In genomic region chr12:123654129-123654701, GRCh38 we compare ENCODE assay signal across 1 cellular context.
TF ChIP-seq lines count a peak whose summit lies in the region.

No MANE protein-coding gene starts in this region.

TF ChIP-seq in K562, 482 proteins besides CTCF, POLR2A, EP300 and RAD21:
- TF ChIP-seq ZNF197 (CRISPR knock-in tag; IDR thresholded peaks at IDR 0.05; ENCODE audit: low read depth) (no peak), TSC22D4 (tag; IDR thresholded peaks at IDR 0.05) (peak; percentile 47; the same call in 1 of the 2 replicates), CEBPG (CRISPR knock-in tag; IDR thresholded peaks at IDR 0.05) (no peak), CEBPG (tag; conservative IDR thresholded peaks at IDR 0.05 in 1 of 2, IDR thresholded peaks at IDR 0.05 in 1 of 2) (no peak), ZBTB26 (CRISPR knock-in tag; IDR thresholded peaks at IDR 0.05) (0 out of 2 replicates have a peak, but pooled peaks have one; percentile 74), HBP1 (CRISPR knock-in tag; IDR thresholded peaks at IDR 0.05) (0 out of 2 replicates have a peak, but pooled peaks have one; percentile 51), ELF4 (CRISPR knock-in tag; IDR thresholded peaks at IDR 0.05) (0 out of 2 replicates have a peak, but pooled peaks have one; percentile 49)
TF ChIP-seq in K562: peak in this region for 4.
